21 cellular contexts compared by ENCODE assay signal in genomic region chr5:114581136-114581535, GRCh38.
"Had no signal": no experiment of that assay in that cellular context is flagged by ENCODE, and none has a peak within 500 bp of the region (broad histone marks: within the 10 kb centered on the region; RNA-seq: fewer than 3 reads in every experiment).

No MANE protein-coding gene starts in this region.

- FAIRE-seq: endothelial cell of umbilical vein, keratinocyte had no signal

- H3K4me3 ChIP-seq: coronary artery, esophagus muscularis mucosa, neural progenitor cell, stomach, thyroid gland had no signal

- H3K4me1 ChIP-seq: esophagus muscularis mucosa, foreskin keratinocyte, neural progenitor cell, parathyroid adenoma, stomach, thyroid gland had no signal

- H3K9me3 ChIP-seq: thyroid gland had no signal

- H3K36me3 ChIP-seq: esophagus muscularis mucosa, neural progenitor cell, stomach, thyroid gland had no signal

- H3K27ac ChIP-seq: coronary artery, esophagus muscularis mucosa, foreskin keratinocyte, neural progenitor cell, parathyroid adenoma, stomach, thyroid gland had no signal

- DNase-seq: dermis blood vessel endothelial cell; effector memory CD4-positive, alpha-beta T cell; foreskin keratinocyte; hypothalamus; immature natural killer cell; mesenchymal stem cell; midbrain; naive thymus-derived CD4-positive, alpha-beta T cell; stimulated activated CD4-positive, alpha-beta T cell treated with anti-CD3 and anti-CD28 coated beads, Interleukin-2, amount 100 ng/mL, for 24 hours; stimulated activated CD4-positive, alpha-beta T cell treated with anti-CD3 and anti-CD28 coated beads, Interleukin-4, amount 100 ng/mL, for 24 hours; stimulated activated naive CD4-positive, alpha-beta T cell treated with Interleukin-2 at 50 U/mL for 16 hours; stomach; thyroid gland had no signal

- ATAC-seq: foreskin keratinocyte; naive thymus-derived CD4-positive, alpha-beta T cell; sciatic nerve; stimulated activated effector memory CD8-positive, alpha-beta T cell treated with anti-CD3 and anti-CD28 coated beads, Interleukin-12 subunit alpha, Interleukin-12 subunit beta, amount 100 ng/mL, for 72 hours had no signal

- H3K27me3 ChIP-seq: esophagus muscularis mucosa, foreskin keratinocyte, neural progenitor cell, stomach, thyroid gland had no signal
